8 cellular contexts compared by ENCODE assay signal in the genomic region with DNA sequence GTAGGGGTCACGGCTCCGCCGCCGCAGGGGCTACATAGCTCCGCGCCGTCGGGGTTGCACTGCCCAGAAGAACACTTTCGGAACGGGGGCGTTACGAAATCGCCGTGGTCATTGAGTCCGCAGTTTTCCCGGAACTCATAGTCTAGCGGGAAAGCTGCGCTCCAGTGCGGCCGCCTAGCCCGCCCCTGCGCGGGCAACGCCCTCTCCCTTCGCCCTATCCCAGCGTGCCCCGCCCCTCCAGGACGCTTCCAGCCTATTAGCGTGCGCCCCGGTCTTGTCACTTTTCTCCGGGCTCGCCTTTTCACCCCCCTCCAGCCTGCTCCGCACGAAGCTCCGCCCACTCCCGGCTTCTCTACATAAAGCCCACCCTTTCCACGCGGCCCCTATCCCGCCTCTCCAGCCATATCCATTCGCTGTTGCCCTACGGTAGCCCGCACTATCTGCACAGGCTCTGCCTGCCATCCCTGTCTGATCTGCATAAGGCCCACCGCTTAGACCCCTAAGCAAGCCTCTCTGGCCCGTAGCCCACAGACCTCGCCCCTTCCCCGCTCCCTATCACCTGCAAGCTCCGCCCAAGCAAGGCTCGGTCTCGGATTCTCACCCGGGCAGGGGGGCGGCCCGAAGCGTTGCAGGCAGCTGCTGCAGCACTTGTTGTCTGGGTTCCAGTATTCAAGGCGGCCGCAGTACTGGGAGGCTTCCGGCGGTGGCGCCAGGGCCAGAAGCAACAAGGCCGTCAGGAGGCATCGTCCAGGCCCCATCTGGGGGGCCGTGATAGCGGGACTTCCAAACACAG. TPM values are rescaled to one million over a fixed set of nuclear protein-coding genes. Genes with fewer than 3 reads are reported as not detected.
A peak's percentile ranks its signal among the peaks of the same experiment; 100 is the strongest.
DNase-seq lines count a peak whose midpoint lies in the region; ATAC-seq, FAIRE-seq and TF ChIP-seq lines count a peak whose summit lies in the region.

No MANE protein-coding gene starts in this region.

- H3K36me3 Mint-ChIP-seq in activated T-helper 1 cell treated with anti-CD3 and anti-CD28 coated beads, Interleukin-12 subunit alpha, Interleukin-12 subunit beta, Interleukin-2, Interleukin-4 antibody, amounts not matched to agents 30 ng/mL and 10 ng/mL and 1 ng/mL, durations not matched to agents 14 hours and 24 hours and 36 hours (ENCODE audit: low read depth): peaks cover 34% of the 10 kb centered on the region
- no peaks in the 10 kb centered on the region for H3K36me3 Mint-ChIP-seq in natural killer cell treated with Interleukin-12 subunit alpha and Interleukin-12 subunit beta and Interleukin-15 and Interleukin-18, amount 100 ng/mL, for 72 hours

- ATAC-seq in GM21825 (IDR thresholded peaks at IDR 0.05; ENCODE audit: unreplicated experiment): peak; percentile 48
- ATAC-seq in natural killer cell treated with Interleukin-12 subunit alpha and Interleukin-12 subunit beta and Interleukin-15 and Interleukin-18, amount 100 ng/mL, for 72 hours: peak; percentile 86 to 88

- peak; percentile 93 to 96 for DNase-seq in Kasumi-1 (lab: John Stamatoyannopoulos, UW)
- peak; percentile 81 for DNase-seq in RCC 7860 (ENCODE audit: low spot score)
- DNase-seq in activated T-helper 1 cell treated with anti-CD3 and anti-CD28 coated beads, Interleukin-12 subunit alpha, Interleukin-12 subunit beta, Interleukin-2, Interleukin-4 antibody, amounts not matched to agents 30 ng/mL and 10 ng/mL and 1 ng/mL, durations not matched to agents 14 hours and 24 hours and 36 hours (ENCODE audit: low spot score): peak; percentile 95
- DNase-seq in fibroblast of lung (ENCODE audit: low read depth in 2 of 2): peak; percentile 94 to 95
- peak; percentile 99 for DNase-seq in natural killer cell treated with Interleukin-12 subunit alpha and Interleukin-12 subunit beta and Interleukin-15 and Interleukin-18, amount 100 ng/mL, for 72 hours (ENCODE audit: low spot score)
- peak; percentile 96 for DNase-seq in stimulated activated naive CD4-positive, alpha-beta T cell treated with Interleukin-2 at 50 U/mL for 16 hours (lab: John Stamatoyannopoulos, UW)

- H3K4me1 Mint-ChIP-seq in activated T-helper 1 cell treated with anti-CD3 and anti-CD28 coated beads, Interleukin-12 subunit alpha, Interleukin-12 subunit beta, Interleukin-2, Interleukin-4 antibody, amounts not matched to agents 30 ng/mL and 10 ng/mL and 1 ng/mL, durations not matched to agents 14 hours and 24 hours and 36 hours (ENCODE audit: low read depth): peaks cover 23% of the 10 kb centered on the region
- H3K4me1 Mint-ChIP-seq in natural killer cell treated with Interleukin-12 subunit alpha and Interleukin-12 subunit beta and Interleukin-15 and Interleukin-18, amount 100 ng/mL, for 72 hours (ENCODE audit: low read depth in 2 of 2): peaks cover 33 to 44% of the 10 kb centered on the region in 2 donors

- H3K9me2 ChIP-seq in DOHH2 (replicated peaks; ENCODE audit: control insufficient read depth, low read length): no peaks in the 10 kb centered on the region

- peak overlapping the region; percentile 93 for H3K27ac Mint-ChIP-seq in activated T-helper 1 cell treated with anti-CD3 and anti-CD28 coated beads, Interleukin-12 subunit alpha, Interleukin-12 subunit beta, Interleukin-2, Interleukin-4 antibody, amounts not matched to agents 30 ng/mL and 10 ng/mL and 1 ng/mL, durations not matched to agents 14 hours and 24 hours and 36 hours
- H3K27ac Mint-ChIP-seq in natural killer cell treated with Interleukin-12 subunit alpha and Interleukin-12 subunit beta and Interleukin-15 and Interleukin-18, amount 100 ng/mL, for 72 hours: peak overlapping the region; percentile 88 to 97

- no peaks in the 10 kb centered on the region for H3K9me3 Mint-ChIP-seq in activated T-helper 1 cell treated with anti-CD3 and anti-CD28 coated beads, Interleukin-12 subunit alpha, Interleukin-12 subunit beta, Interleukin-2, Interleukin-4 antibody, amounts not matched to agents 30 ng/mL and 10 ng/mL and 1 ng/mL, durations not matched to agents 14 hours and 24 hours and 36 hours
- no peaks in the 10 kb centered on the region for H3K9me3 Mint-ChIP-seq in natural killer cell treated with Interleukin-12 subunit alpha and Interleukin-12 subunit beta and Interleukin-15 and Interleukin-18, amount 100 ng/mL, for 72 hours

- H3F3A ChIP-seq in DOHH2 (ENCODE audit: control insufficient read depth, insufficient read depth): peaks cover 16% of the 10 kb centered on the region

- peak overlapping the region; percentile 55 for H3K9ac ChIP-seq in fibroblast of lung (ENCODE audit: insufficient read depth, low read length)

- peak overlapping the region; percentile 93 for H3K4me3 Mint-ChIP-seq in activated T-helper 1 cell treated with anti-CD3 and anti-CD28 coated beads, Interleukin-12 subunit alpha, Interleukin-12 subunit beta, Interleukin-2, Interleukin-4 antibody, amounts not matched to agents 30 ng/mL and 10 ng/mL and 1 ng/mL, durations not matched to agents 14 hours and 24 hours and 36 hours
- H3K4me3 Mint-ChIP-seq in natural killer cell treated with Interleukin-12 subunit alpha and Interleukin-12 subunit beta and Interleukin-15 and Interleukin-18, amount 100 ng/mL, for 72 hours: peak overlapping the region; percentile 95

- FAIRE-seq in RCC 7860 (lab: Jason Lieb, UNC): peak; percentile 45

- H3K4me1 ChIP-seq in DOHH2 (ENCODE audit: control insufficient read depth, low read length) (peaks cover 50% of the 10 kb centered on the region), fibroblast of lung (ENCODE audit: control insufficient read depth, extremely low read depth, insufficient read depth, low read length) (peaks cover 12% of the 10 kb centered on the region)

- H3K27me3 ChIP-seq in DOHH2 (ENCODE audit: control insufficient read depth, low read length): no peaks in the 10 kb centered on the region
- H3K27me3 ChIP-seq in fibroblast of lung (ENCODE audit: control insufficient read depth, insufficient read depth, low read length): no peaks in the 10 kb centered on the region

- H3K36me3 ChIP-seq in DOHH2 (ENCODE audit: control insufficient read depth, low read length) (peaks cover 38% of the 10 kb centered on the region), fibroblast of lung (ENCODE audit: control insufficient read depth, insufficient read depth, low read length) (peaks cover 16% of the 10 kb centered on the region)

- intact Hi-C loops in activated T-helper 1 cell treated with anti-CD3 and anti-CD28 coated beads, Interleukin-12 subunit alpha, Interleukin-12 subunit beta, Interleukin-2, Interleukin-4 antibody, amounts not matched to agents 30 ng/mL and 10 ng/mL and 1 ng/mL, durations not matched to agents 14 hours and 24 hours and 36 hours (cut with micrococcal nuclease): loop anchor here (1.0 to 10.0 kb wide), 13 partner anchors 8 to 586 kb away; a partner anchor contains a TSS

- H3K4me3 ChIP-seq in DOHH2 (ENCODE audit: low read length) (peak overlapping the region; percentile 87), fibroblast of lung (replicated peaks in 1 of 4; ENCODE audit: control extremely low read depth in 1 of 4, insufficient read depth in 1 of 4, low read depth in 3 of 4, low read length in 4 of 4) (peak overlapping the region; percentile 56 to 64 (median 60))

- H3K79me2 ChIP-seq in DOHH2 (ENCODE audit: control insufficient read depth, low read length): peaks cover under 1% of the 10 kb centered on the region
- H3K79me2 ChIP-seq in fibroblast of lung (ENCODE audit: control insufficient read depth, insufficient read depth, low read length): no peaks in the 10 kb centered on the region

- peak; percentile 60 for TF ChIP-seq CTCF in DOHH2 (IDR thresholded peaks at IDR 0.05; ENCODE audit: low read depth, low read length, poor library complexity, severe bottlenecking)
- TF ChIP-seq CTCF in fibroblast of lung (conservative IDR thresholded peaks at IDR 0.05 in 1 of 2, IDR thresholded peaks at IDR 0.05 in 1 of 2; ENCODE audit: low read depth in 1 of 2, low read length in 2 of 2): no peak

- no peaks in the 10 kb centered on the region for H4K20me1 ChIP-seq in DOHH2 (ENCODE audit: control insufficient read depth, insufficient read depth, low read depth, low read length)
- H4K20me1 ChIP-seq in fibroblast of lung (ENCODE audit: control insufficient read depth, extremely low read depth, insufficient read depth, low read length): no peaks in the 10 kb centered on the region

- H3K27me3 Mint-ChIP-seq in activated T-helper 1 cell treated with anti-CD3 and anti-CD28 coated beads, Interleukin-12 subunit alpha, Interleukin-12 subunit beta, Interleukin-2, Interleukin-4 antibody, amounts not matched to agents 30 ng/mL and 10 ng/mL and 1 ng/mL, durations not matched to agents 14 hours and 24 hours and 36 hours (ENCODE audit: insufficient read depth): peaks cover 2% of the 10 kb centered on the region
- H3K27me3 Mint-ChIP-seq in natural killer cell treated with Interleukin-12 subunit alpha and Interleukin-12 subunit beta and Interleukin-15 and Interleukin-18, amount 100 ng/mL, for 72 hours: no peaks in the 10 kb centered on the region

- H3K4me2 ChIP-seq in DOHH2 (ENCODE audit: low read length): peak overlapping the region; percentile 95
- peak overlapping the region; percentile 95 for H3K4me2 ChIP-seq in fibroblast of lung (ENCODE audit: extremely low read depth, insufficient read depth, low read length)

- peak overlapping the region; percentile 67 for H3K27ac ChIP-seq in DOHH2 (ENCODE audit: low read depth, low read length)
- H3K27ac ChIP-seq in fibroblast of lung (ENCODE audit: insufficient read depth, low read length): peak overlapping the region; percentile 79

- peaks cover 5% of the 10 kb centered on the region; the same call in 1 of the 2 replicates for H3K9me3 ChIP-seq in DOHH2 (ENCODE audit: control insufficient read depth, insufficient read depth, low read length)
- no peaks in the 10 kb centered on the region for H3K9me3 ChIP-seq in fibroblast of lung (ENCODE audit: control insufficient read depth, insufficient read depth, low read depth, low read length)

- H2AFZ ChIP-seq in fibroblast of lung (ENCODE audit: low read length): peak overlapping the region; percentile 84

RNA-seq across cellular contexts. Expression of a gene that starts 1.6 kb away (rescaled TPM):
- total RNA-seq in activated T-helper 1 cell treated with anti-CD3 and anti-CD28 coated beads, Interleukin-12 subunit alpha, Interleukin-12 subunit beta, Interleukin-2, Interleukin-4 antibody, amounts not matched to agents 30 ng/mL and 10 ng/mL and 1 ng/mL, durations not matched to agents 14 hours and 24 hours and 36 hours: 105 and 106 TPM in 2 replicates
- 0.17 and 0.51 TPM in 2 replicates for total RNA-seq in fibroblast of lung
- 0.75 and 2.1 TPM in 2 replicates for polyA plus RNA-seq in fibroblast of lung
- polyA plus RNA-seq in fibroblast of lung (2012): 2.0 and 6.1 TPM in 2 replicates
- polyA minus RNA-seq in fibroblast of lung (ENCODE audit: low replicate concordance): 0.98 and 22.0 TPM in 2 replicates
- total RNA-seq in natural killer cell treated with Interleukin-12 subunit alpha and Interleukin-12 subunit beta and Interleukin-15 and Interleukin-18, amount 100 ng/mL, for 72 hours: 100 to 1,000 TPM in 1 of 2 donors, 10 to 100 TPM in 1; 80.4 to 193 TPM

RNA-seq across cellular contexts. Expression of a gene that starts 4.6 kb away (rescaled TPM):
- total RNA-seq in activated T-helper 1 cell treated with anti-CD3 and anti-CD28 coated beads, Interleukin-12 subunit alpha, Interleukin-12 subunit beta, Interleukin-2, Interleukin-4 antibody, amounts not matched to agents 30 ng/mL and 10 ng/mL and 1 ng/mL, durations not matched to agents 14 hours and 24 hours and 36 hours: 28.1 and 29.7 TPM in 2 replicates
- total RNA-seq in fibroblast of lung: 5.9 and 9.1 TPM in 2 replicates
- polyA plus RNA-seq in fibroblast of lung: 11.9 and 13.8 TPM in 2 replicates
- polyA plus RNA-seq in fibroblast of lung (2012): 11.6 and 13.2 TPM in 2 replicates
- 6.2 and 9.7 TPM in 2 replicates for polyA minus RNA-seq in fibroblast of lung (ENCODE audit: low replicate concordance)
- total RNA-seq in natural killer cell treated with Interleukin-12 subunit alpha and Interleukin-12 subunit beta and Interleukin-15 and Interleukin-18, amount 100 ng/mL, for 72 hours: 10 to 100 TPM; 17.0 to 19.1 TPM

RNA-seq across cellular contexts. Expression of a gene that starts 4.8 kb away (rescaled TPM):
- 50.6 and 54.6 TPM in 2 replicates for total RNA-seq in activated T-helper 1 cell treated with anti-CD3 and anti-CD28 coated beads, Interleukin-12 subunit alpha, Interleukin-12 subunit beta, Interleukin-2, Interleukin-4 antibody, amounts not matched to agents 30 ng/mL and 10 ng/mL and 1 ng/mL, durations not matched to agents 14 hours and 24 hours and 36 hours
- 15.7 and 16.0 TPM in 2 replicates for total RNA-seq in fibroblast of lung
- 31.4 and 35.5 TPM in 2 replicates for polyA plus RNA-seq in fibroblast of lung
- polyA plus RNA-seq in fibroblast of lung (2012): 51.7 and 65.5 TPM in 2 replicates
- 49.0 and 51.5 TPM in 2 replicates for polyA minus RNA-seq in fibroblast of lung (ENCODE audit: low replicate concordance)
- total RNA-seq in natural killer cell treated with Interleukin-12 subunit alpha and Interleukin-12 subunit beta and Interleukin-15 and Interleukin-18, amount 100 ng/mL, for 72 hours: 10 to 100 TPM; 66.4 to 84.2 TPM

RNA-seq across cellular contexts. Expression of a gene that starts 7.8 kb away (rescaled TPM):
- total RNA-seq in activated T-helper 1 cell treated with anti-CD3 and anti-CD28 coated beads, Interleukin-12 subunit alpha, Interleukin-12 subunit beta, Interleukin-2, Interleukin-4 antibody, amounts not matched to agents 30 ng/mL and 10 ng/mL and 1 ng/mL, durations not matched to agents 14 hours and 24 hours and 36 hours: 9.3 and 9.8 TPM in 2 replicates
- 6.4 and 10.0 TPM in 2 replicates for total RNA-seq in fibroblast of lung
- polyA plus RNA-seq in fibroblast of lung: 8.5 and 10.3 TPM in 2 replicates
- polyA plus RNA-seq in fibroblast of lung (2012): 13.8 and 14.6 TPM in 2 replicates
- polyA minus RNA-seq in fibroblast of lung (ENCODE audit: low replicate concordance): 6.5 and 22.3 TPM in 2 replicates
- total RNA-seq in natural killer cell treated with Interleukin-12 subunit alpha and Interleukin-12 subunit beta and Interleukin-15 and Interleukin-18, amount 100 ng/mL, for 72 hours: 10 to 100 TPM in 1 of 2 donors, 1 to 10 TPM in 1; 9.6 to 24.7 TPM

RNA-seq across cellular contexts. Expression of a gene that starts 16.2 kb away (rescaled TPM):
- 0.78 TPM in 1 of 2 replicates, not detected in the other for total RNA-seq in activated T-helper 1 cell treated with anti-CD3 and anti-CD28 coated beads, Interleukin-12 subunit alpha, Interleukin-12 subunit beta, Interleukin-2, Interleukin-4 antibody, amounts not matched to agents 30 ng/mL and 10 ng/mL and 1 ng/mL, durations not matched to agents 14 hours and 24 hours and 36 hours
- 47.8 and 54.3 TPM in 2 replicates for total RNA-seq in fibroblast of lung
- 53.1 and 71.0 TPM in 2 replicates for polyA plus RNA-seq in fibroblast of lung
- polyA plus RNA-seq in fibroblast of lung (2012): 463 and 468 TPM in 2 replicates
- polyA minus RNA-seq in fibroblast of lung (ENCODE audit: low replicate concordance): 247 and 355 TPM in 2 replicates
- not detected for total RNA-seq in natural killer cell treated with Interleukin-12 subunit alpha and Interleukin-12 subunit beta and Interleukin-15 and Interleukin-18, amount 100 ng/mL, for 72 hours

Comparison
In these comparisons a context has a peak if more than half of its experiments do, and no peak if none do; other contexts are left out.
1. Peak in every context shown above with its lines: DNase-seq, ATAC-seq, H3K4me3 ChIP-seq and H3K27ac ChIP-seq.
2. RNA of a gene that starts 1.6 kb away (total RNA-seq): 80.4 to 193 TPM in natural killer cell treated with Interleukin-12 subunit alpha and Interleukin-12 subunit beta and Interleukin-15 and Interleukin-18, amount 100 ng/mL, for 72 hours and 105 to 106 TPM in activated T-helper 1 cell treated with anti-CD3 and anti-CD28 coated beads, Interleukin-12 subunit alpha, Interleukin-12 subunit beta, Interleukin-2, Interleukin-4 antibody, amounts not matched to agents 30 ng/mL and 10 ng/mL and 1 ng/mL, durations not matched to agents 14 hours and 24 hours and 36 hours; 0.17 to 0.51 TPM in fibroblast of lung; every median in the first group is over 10 times any median in the second.